Comparison of ENCODE assay signal across 26 cellular contexts in the genomic region with DNA sequence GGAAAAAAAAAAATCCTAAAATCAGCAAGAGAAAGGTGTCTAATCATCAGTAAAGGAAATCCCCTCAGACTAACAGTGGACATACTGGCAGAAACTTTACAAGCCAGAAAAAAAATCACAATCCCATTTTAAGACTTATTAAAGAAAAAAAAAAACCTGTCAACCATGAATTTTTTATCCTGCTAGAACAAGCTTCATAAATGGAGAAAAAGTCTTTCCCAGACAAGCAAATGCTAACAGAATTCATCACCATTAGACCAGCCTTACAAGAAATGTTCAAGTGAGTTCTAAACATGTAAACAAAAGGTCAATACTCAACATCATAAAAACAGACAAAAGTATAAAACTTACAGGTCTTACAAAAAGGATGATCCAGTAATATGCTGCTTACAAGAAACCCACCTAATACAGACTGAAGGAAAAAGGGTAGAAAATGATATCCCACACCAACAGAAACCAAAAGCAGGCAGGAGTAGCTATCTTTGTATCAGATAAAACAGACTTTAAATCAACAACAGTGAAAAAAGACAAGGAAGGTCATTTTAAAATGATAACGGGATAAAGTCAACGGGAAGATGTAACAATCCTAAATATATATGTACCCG.
"Had no signal": no experiment of that assay in that cellular context is flagged by ENCODE, and none has a peak within 500 bp of the region (broad histone marks: within the 10 kb centered on the region; RNA-seq: fewer than 3 reads in every experiment).

No MANE protein-coding gene starts in this region.

- H3K4me2 ChIP-seq: neural progenitor cell had no signal

- H3K4me3 ChIP-seq: breast epithelium, esophagus squamous epithelium, heart left ventricle, neural progenitor cell, psoas muscle, tibial nerve had no signal

- H3K27ac ChIP-seq: breast epithelium, esophagus squamous epithelium, heart left ventricle, neural progenitor cell, parathyroid adenoma, psoas muscle, tibial nerve, VCaP had no signal

- H3K36me3 ChIP-seq: breast epithelium, neural progenitor cell had no signal

- ATAC-seq: activated CD4-positive, CD25-positive, alpha-beta regulatory T cell treated with anti-CD3 and anti-CD28 coated beads, Interleukin-2, amount 50 U/mL, for 24 hours; heart left ventricle; natural killer cell; psoas muscle had no signal

- H3K27me3 ChIP-seq: breast epithelium, esophagus squamous epithelium, heart left ventricle, neural progenitor cell, tibial nerve had no signal

- H3K4me1 ChIP-seq: breast epithelium, esophagus squamous epithelium, heart left ventricle, neural progenitor cell, parathyroid adenoma, psoas muscle, tibial nerve had no signal

- H2AFZ ChIP-seq: neural progenitor cell, parathyroid adenoma had no signal

- H3K9ac ChIP-seq: neural progenitor cell, parathyroid adenoma had no signal

- DNase-seq: activated CD4-positive, alpha-beta T cell treated with anti-CD3 and anti-CD28 coated beads for 48 hours; activated CD4-positive, alpha-beta T cell treated with anti-CD3 and anti-CD28 coated beads, Interleukin-2, amount 50 U/mL, for 48 hours; activated CD8-positive, alpha-beta memory T cell treated with anti-CD3 and anti-CD28 coated beads, Interleukin-2, amount 50 U/mL, for 4 hours; activated gamma-delta T cell; activated naive CD4-positive, alpha-beta T cell treated with anti-CD3 and anti-CD28 coated beads, Interleukin-2, amount 10 ng/mL, durations not matched to agents 7 days and 5 days; activated naive CD8-positive, alpha-beta T cell treated with anti-CD3 and anti-CD28 coated beads, Interleukin-2, amount 10 ng/mL, durations not matched to agents 7 days and 5 days; activated T-cell treated with anti-CD3 and anti-CD28 coated beads, Interleukin-2, amount 50 U/mL, for 1 hour; amygdala; central memory CD4-positive, alpha-beta T cell; dermis blood vessel endothelial cell; effector CD4-positive, alpha-beta T cell; esophagus squamous epithelium; heart left ventricle; natural killer cell; occipital lobe; psoas muscle; stimulated activated CD4-positive, alpha-beta T cell treated with anti-CD3 and anti-CD28 coated beads, Interleukin-15, amount 100 ng/mL, for 24 hours; stimulated activated CD4-positive, alpha-beta T cell treated with anti-CD3 and anti-CD28 coated beads, Interleukin-2, amount 100 ng/mL, for 24 hours; stimulated activated naive CD4-positive, alpha-beta T cell; T-helper 9 cell had no signal
